Comparison of ENCODE assay signal across 19 cellular contexts in the genomic region with DNA sequence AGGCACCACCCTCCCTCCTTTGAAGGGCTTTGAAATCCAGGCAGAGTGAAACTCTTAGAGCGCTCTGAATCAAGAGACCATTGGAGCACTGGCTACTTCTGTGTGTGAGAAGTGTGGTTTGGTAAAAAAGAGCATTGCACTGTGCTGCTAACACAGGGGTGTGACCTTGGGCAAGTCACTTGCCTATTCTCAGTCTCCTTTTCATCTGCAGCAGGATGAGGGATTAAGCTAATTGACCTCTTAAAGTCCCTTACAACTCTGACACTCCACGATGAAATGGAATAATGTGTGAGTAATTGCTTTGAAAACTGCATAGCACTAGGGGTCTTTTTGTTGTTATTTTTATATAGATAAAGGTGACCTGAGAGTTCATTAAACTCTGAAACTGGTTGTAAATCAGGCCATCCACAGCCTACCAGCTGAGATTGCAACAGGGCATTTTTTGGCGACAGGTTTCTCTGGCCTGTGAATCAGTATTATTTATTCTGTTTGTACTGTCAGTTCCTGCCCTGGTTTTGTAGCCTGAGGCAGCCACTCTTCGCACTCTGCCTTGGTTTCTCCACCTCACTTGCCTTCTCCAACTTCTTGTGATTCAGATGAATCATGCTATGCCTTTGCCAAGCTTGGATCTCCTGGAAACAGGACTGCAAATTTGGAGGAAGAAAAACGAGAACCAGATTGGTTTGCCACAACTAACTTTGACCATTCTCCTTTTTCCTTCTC.
DNase-seq lines count a peak whose midpoint lies in the region; ATAC-seq, FAIRE-seq and TF ChIP-seq lines count a peak whose summit lies in the region.
"Had no signal": no experiment of that assay in that cellular context is flagged by ENCODE, and none has a peak within 500 bp of the region (broad histone marks: within the 10 kb centered on the region; RNA-seq: fewer than 3 reads in every experiment).

No MANE protein-coding gene starts in this region.

- H3K4me3 ChIP-seq in GM23248: no peak overlapping the region
- H3K4me3 ChIP-seq in body of pancreas: no peak overlapping the region
- peak overlapping the region in 2 of 3 experiments; percentile 5 to 18 for H3K4me3 ChIP-seq in keratinocyte (ENCODE audit: control insufficient read depth in 2 of 3, extremely low read depth in 1 of 3, insufficient read depth in 2 of 3, low read depth in 1 of 3, low read length in 3 of 3)
- H3K4me3 ChIP-seq in ovary: no peak overlapping the region
- no peak overlapping the region for H3K4me3 ChIP-seq in uterus
- H3K4me3 ChIP-seq: BLaER1, left ventricle myocardium inferior had no signal

- dilution Hi-C loops in keratinocyte (cut with MboI; ENCODE audit: extremely low pct_ligation_motif_present, low sequenced_read_pairs): no loop called here

- H3K4me2 ChIP-seq in GM23248 (ENCODE audit: unreplicated experiment) (no peak overlapping the region), keratinocyte (ENCODE audit: control insufficient read depth, extremely low read depth, insufficient read depth, low read depth, low read length) (peak overlapping the region; percentile 49)
- H3K4me2 ChIP-seq: BLaER1 had no signal

- H3K9me2 ChIP-seq in GM23248 (ENCODE audit: insufficient read depth): no peaks in the 10 kb centered on the region

- WGBS in GM23248 (ENCODE audit: low coverage in 1 of 2, low lambda C conversion rate in 2 of 2, missing lambda C conversion rate in 2 of 2), 2 experiments: 31 to 33% methylated on average over 5 of the region's 5 CpGs
- WGBS in body of pancreas, 2 donors: 50 to 54% methylated on average over 5 of the region's 5 CpGs
- WGBS in ovary, 3 donors: 60 to 67% (median 65%) methylated on average over 5 of the region's 5 CpGs

- in situ Hi-C loops in GM23248 (cut with MboI): loop anchor here (10.0 kb wide), 1 partner anchor 158 kb away; a partner anchor contains a TSS

- H3K4me1 ChIP-seq in GM23248 (ENCODE audit: insufficient read depth): peaks cover 9% of the 10 kb centered on the region; the same call in 1 of the 2 replicates
- peaks cover 40% of the 10 kb centered on the region for H3K4me1 ChIP-seq in body of pancreas
- H3K4me1 ChIP-seq in keratinocyte (ENCODE audit: control insufficient read depth, extremely low read depth, insufficient read depth, low read length): peaks cover 29% of the 10 kb centered on the region
- H3K4me1 ChIP-seq in ovary (ENCODE audit: insufficient read depth): peaks cover 7% of the 10 kb centered on the region
- peaks cover 0 to 5% of the 10 kb centered on the region in 2 donors for H3K4me1 ChIP-seq in uterus

- peak; percentile 83 for FAIRE-seq in keratinocyte (lab: Jason Lieb, UNC)
- FAIRE-seq: colon, urothelium cell line had no signal

- TF ChIP-seq CTCF in body of pancreas (IDR thresholded peaks at IDR 0.05) (no peak), keratinocyte (optimal IDR thresholded peaks at IDR 0.05 in 1 of 3, IDR thresholded peaks at IDR 0.05 in 1 of 3, conservative IDR thresholded peaks at IDR 0.05 in 1 of 3; ENCODE audit: extremely low read depth in 1 of 3, insufficient read depth in 2 of 3, low read length in 3 of 3) (no peak), ovary (IDR thresholded peaks at IDR 0.05) (no peak), uterus (IDR thresholded peaks at IDR 0.05) (no peak)

- H4K20me1 ChIP-seq in GM23248 (ENCODE audit: insufficient read depth): no peaks in the 10 kb centered on the region
- no peaks in the 10 kb centered on the region for H4K20me1 ChIP-seq in keratinocyte (ENCODE audit: control insufficient read depth, extremely low read depth, insufficient read depth, low read length)
- H4K20me1 ChIP-seq: BLaER1 had no signal

- H3K27ac ChIP-seq in GM23248: no peak overlapping the region
- peak overlapping the region in 3 of 4 donors; percentile 88 to 95 (median 90) for H3K27ac ChIP-seq in body of pancreas
- H3K27ac ChIP-seq in keratinocyte (ENCODE audit: control insufficient read depth, insufficient read depth, low read length): peak overlapping the region; percentile 45
- no peak overlapping the region for H3K27ac ChIP-seq in ovary
- H3K27ac ChIP-seq in uterus: peak overlapping the region in 1 of 2 donors; percentile 35
- H3K27ac ChIP-seq: BLaER1, left ventricle myocardium inferior had no signal

- intact Hi-C loops in body of pancreas (cut with DNase I): loop anchor here (10.0 kb wide), 1 partner anchor 148 kb away; no protein-coding TSS in a partner anchor
- intact Hi-C loops in ovary (cut with DNase I): loop anchor here in 2 of 4 donors (5.0 to 10.0 kb wide), 3 partner anchors 146 to 728 kb away; a partner anchor contains a TSS
- intact Hi-C loops in uterus (cut with DNase I; ENCODE audit: low total_unique reads): loop anchor here (10.0 kb wide), 2 partner anchors 148 to 242 kb away; a partner anchor contains a TSS

- peaks cover 5% of the 10 kb centered on the region; the same call in 1 of the 2 replicates for H3F3A ChIP-seq in GM23248 (ENCODE audit: insufficient read depth)

- H3K9ac ChIP-seq in GM23248 (no peak overlapping the region), keratinocyte (ENCODE audit: control insufficient read depth, extremely low read depth, insufficient read depth, low read length) (no peak overlapping the region)
- H3K9ac ChIP-seq: BLaER1 had no signal

- no peak for ATAC-seq in body of pancreas
- no peak for ATAC-seq in GM19463 (IDR thresholded peaks at IDR 0.05; ENCODE audit: unreplicated experiment)

- H2AFZ ChIP-seq in GM23248 (no peak overlapping the region), keratinocyte (ENCODE audit: control insufficient read depth, low read length) (peak overlapping the region; percentile 1)

- H3K79me2 ChIP-seq in GM23248 (ENCODE audit: insufficient read depth) (no peaks in the 10 kb centered on the region), keratinocyte (ENCODE audit: control insufficient read depth, insufficient read depth, low read length) (no peaks in the 10 kb centered on the region)

- peaks cover 14% of the 10 kb centered on the region for H3K27me3 ChIP-seq in GM23248 (replicated peaks; ENCODE audit: insufficient read depth)
- no peaks in the 10 kb centered on the region for H3K27me3 ChIP-seq in body of pancreas
- H3K27me3 ChIP-seq in keratinocyte (ENCODE audit: control insufficient read depth, extremely low read depth, insufficient read depth, low read length): no peaks in the 10 kb centered on the region
- H3K27me3 ChIP-seq in ovary: no peaks in the 10 kb centered on the region
- H3K27me3 ChIP-seq in uterus: no peaks in the 10 kb centered on the region

- no peaks in the 10 kb centered on the region for H3K9me1 ChIP-seq in keratinocyte (ENCODE audit: control insufficient read depth, extremely low read depth, insufficient read depth, low read length)

- DNase-seq in GM23248 (peak; percentile 60), body of pancreas (no peak), keratinocyte (ENCODE audit: low read depth, low spot score) (peak; percentile 76), renal cortical epithelial cell (ENCODE audit: low read depth) (peak; percentile 56), ovary (no peak), uterus (no peak), NCI-H524 treated with DMSO at 0.1 percent for 48 hours (lab: John Stamatoyannopoulos, UW) (no peak)
- DNase-seq: activated CD4-positive, alpha-beta memory T cell treated with anti-CD3 and anti-CD28 coated beads for 36 hours; DMS79 treated with DMSO at 0.1 percent for 48 hours; erythroblast; HCEC 1CT; KBM-7; left ventricle myocardium inferior; NCI-H1417 treated with DMSO at 0.1 percent for 48 hours; stimulated activated naive CD4-positive, alpha-beta T cell treated with Interleukin-2 at 50 U/mL for 16 hours had no signal

- H3K9me3 ChIP-seq in GM23248 (ENCODE audit: low read depth) (no peaks in the 10 kb centered on the region), body of pancreas (no peaks in the 10 kb centered on the region), keratinocyte (ENCODE audit: control insufficient read depth, low read depth, low read length) (no peaks in the 10 kb centered on the region), ovary (no peaks in the 10 kb centered on the region), uterus (no peaks in the 10 kb centered on the region)
- H3K9me3 ChIP-seq: BLaER1, left ventricle myocardium inferior had no signal

- no peaks in the 10 kb centered on the region for H3K36me3 ChIP-seq in GM23248 (ENCODE audit: low read depth)
- H3K36me3 ChIP-seq in body of pancreas (replicated peaks in 1 of 2; ENCODE audit: insufficient read depth in 1 of 2, low read depth in 2 of 2): no peaks in the 10 kb centered on the region
- H3K36me3 ChIP-seq in keratinocyte (ENCODE audit: control insufficient read depth in 2 of 2, extremely low read depth in 1 of 2, insufficient read depth in 2 of 2, low read length in 2 of 2): no peaks in the 10 kb centered on the region
- H3K36me3 ChIP-seq in ovary: no peaks in the 10 kb centered on the region
- H3K36me3 ChIP-seq in uterus: no peaks in the 10 kb centered on the region
- H3K36me3 ChIP-seq: BLaER1, left ventricle myocardium inferior had no signal

- TF ChIP-seq POLR2A in body of pancreas (IDR thresholded peaks at IDR 0.05) (no peak), ovary (IDR thresholded peaks at IDR 0.05) (no peak), uterus (IDR thresholded peaks at IDR 0.05) (no peak)

- no peak for TF ChIP-seq EP300 in ovary (IDR thresholded peaks at IDR 0.05)

Comparison
In these comparisons a context has a peak if more than half of its experiments do, and no peak if none do; other contexts are left out.
1. DNase-seq: peak in GM23248 (single experiment), keratinocyte (single experiment) and renal cortical epithelial cell (single experiment); none in body of pancreas (0 of 4), ovary (0 of 5), uterus (0 of 2) and NCI-H524 treated with DMSO at 0.1 percent for 48 hours (single experiment).
2. H3K27ac ChIP-seq: peak in body of pancreas (3 of 4) and keratinocyte (single experiment); none in GM23248 (single experiment) and ovary (0 of 2).
3. H3K4me3 ChIP-seq: peak in keratinocyte (2 of 3); none in GM23248 (single experiment), body of pancreas (0 of 2), ovary (single experiment) and uterus (0 of 2).